In the genomic region with DNA sequence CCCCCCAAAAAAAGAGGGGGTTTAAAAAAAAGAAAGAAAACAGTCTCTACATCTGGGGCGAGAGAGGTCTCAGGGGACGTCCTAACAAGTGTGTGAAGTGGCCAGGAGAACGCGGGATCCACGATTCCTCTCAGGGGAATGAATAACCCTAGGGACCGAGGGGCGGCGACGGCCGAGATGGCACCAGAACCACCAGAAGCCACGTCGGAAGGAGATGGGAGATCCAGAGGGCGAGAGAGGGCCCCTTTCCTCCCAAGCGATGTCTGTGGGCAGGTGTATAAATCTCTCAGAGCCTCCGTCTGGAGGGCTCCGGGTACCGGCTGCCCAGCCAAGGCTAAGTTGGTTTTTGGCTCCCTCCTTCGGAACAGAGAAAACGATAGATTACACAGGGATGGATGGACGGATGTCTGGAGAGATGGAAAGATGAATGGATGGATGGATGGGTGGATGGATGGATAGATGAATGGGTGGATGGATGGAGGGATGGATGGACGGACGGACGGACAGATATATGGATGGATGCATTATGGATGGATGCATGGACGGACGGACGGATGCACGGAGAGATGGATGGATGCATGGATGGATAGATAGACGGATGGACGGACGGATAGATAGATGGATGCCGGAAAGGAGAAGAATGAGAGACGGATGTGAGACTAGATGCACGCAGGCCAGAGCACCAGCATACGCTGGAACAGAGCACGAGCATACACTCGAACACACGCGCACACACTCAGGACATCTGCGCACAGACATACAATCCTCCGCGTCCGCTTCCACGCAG, we compare ENCODE assay signal across 8 cellular contexts. TPM values are rescaled to one million over a fixed set of nuclear protein-coding genes. Genes with fewer than 3 reads are reported as not detected.
DNase-seq lines count a peak whose midpoint lies in the region; ATAC-seq and TF ChIP-seq lines count a peak whose summit lies in the region.

No MANE protein-coding gene starts in this region.

- H3K27ac ChIP-seq in ascending aorta, result no peak overlapping the region

- H3K4me1 ChIP-seq in ascending aorta, result peaks cover 7 to 14% of the 10 kb centered on the region in 2 donors

- H3K36me3 ChIP-seq in ascending aorta, result no peaks in the 10 kb centered on the region

- H3K9me3 ChIP-seq in ascending aorta, result no peaks in the 10 kb centered on the region

- intact Hi-C loops in ascending aorta (cut with DNase I), result loop anchor here (5.0 to 10.0 kb wide), 5 partner anchors 343 to 1836 kb away; no protein-coding TSS in a partner anchor

- peak overlapping the region; percentile 77 to 92 for H3K4me3 ChIP-seq in ascending aorta

- peak in 2 of 3 experiments; percentile 10 to 26 for TF ChIP-seq CTCF in ascending aorta (IDR thresholded peaks at IDR 0.05)

- DNase-seq in Daoy (ENCODE audit: low read depth) (peak; percentile 44), NCI-H2171 treated with DMSO at 0.1 percent for 48 hours (lab: John Stamatoyannopoulos, UW) (peak; percentile 81), ascending aorta (ENCODE audit: low spot score in 2 of 2) (peak in 1 of 2 donors; percentile 64), iPS-NIHi7 (ENCODE audit: extremely low spot score) (peak; percentile 32), CD1c-positive myeloid dendritic cell (ENCODE audit: extremely low spot score) (no peak)
- peak; percentile 15 to 27 for DNase-seq in stimulated activated CD4-positive, alpha-beta T cell treated with anti-CD3 and anti-CD28 coated beads, Interleukin-2, amount 100 ng/mL, for 24 hours

- no peaks in the 10 kb centered on the region for H3K27me3 ChIP-seq in ascending aorta

- ATAC-seq in GM18511 (IDR thresholded peaks at IDR 0.05; ENCODE audit: unreplicated experiment) (no peak), GM21576 (IDR thresholded peaks at IDR 0.05; ENCODE audit: unreplicated experiment) (no peak)

RNA-seq across cellular contexts. Expression of gene EPHA4, which starts 1.6 kb away (rescaled TPM):
- total RNA-seq in Daoy (2014; rRNA removed; shearing (Covaris generic)), result 5.1 and 7.5 TPM in 2 replicates
- total RNA-seq in ascending aorta, result 51.2 TPM
